1 cellular context compared by ENCODE assay signal in genomic region chr12:122870163-122870842, GRCh38.
TF ChIP-seq lines count a peak whose summit lies in the region.

No MANE protein-coding gene starts in this region.

TF ChIP-seq in IMR-90, 13 proteins besides CTCF, POLR2A, EP300 and RAD21 (continued from another document):
- no peak for TF ChIP-seq MAZ (IDR thresholded peaks at IDR 0.05; ENCODE audit: borderline replicate concordance, low read depth, low read length)
